13 cellular contexts compared by ENCODE assay signal in the genomic region with DNA sequence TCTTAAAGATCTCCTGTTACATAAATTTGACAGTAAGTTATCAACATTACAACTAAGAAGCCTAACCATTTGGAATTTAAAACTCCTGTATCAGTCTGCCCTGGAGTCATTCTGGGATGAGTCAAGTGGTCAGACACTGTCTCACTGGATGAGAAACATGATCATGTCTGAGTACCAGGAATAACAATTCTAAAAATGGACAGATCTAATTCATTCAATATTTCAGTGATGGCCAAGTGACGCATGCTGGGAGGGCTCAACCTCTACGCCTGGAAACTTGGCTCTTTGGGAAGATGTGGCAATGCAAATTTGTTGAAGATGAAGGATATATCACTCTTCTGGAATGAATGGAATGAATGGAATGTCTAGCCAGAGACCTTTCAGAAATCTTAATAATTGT.
A peak's percentile ranks its signal among the peaks of the same experiment; 100 is the strongest.
DNase-seq lines count a peak whose midpoint lies in the region; ATAC-seq and TF ChIP-seq lines count a peak whose summit lies in the region.
"Had no signal": no experiment of that assay in that cellular context is flagged by ENCODE, and none has a peak within 500 bp of the region (broad histone marks: within the 10 kb centered on the region; RNA-seq: fewer than 3 reads in every experiment).

No MANE protein-coding gene starts in this region.

- CTCF ChIA-PET in activated naive CD4-positive, alpha-beta T cell treated with anti-CD3 and anti-CD28 coated beads for 36 hours (lab: Charles Lee) = no interaction called here

- no peaks in the 10 kb centered on the region for H4K20me1 ChIP-seq in osteoblast (ENCODE audit: insufficient read depth, low read length)

- H3K27me3 ChIP-seq in RWPE2 (ENCODE audit: insufficient read depth, poor library complexity, severe bottlenecking) = no peaks in the 10 kb centered on the region
- no peaks in the 10 kb centered on the region for H3K27me3 ChIP-seq in osteoblast (ENCODE audit: insufficient read depth, low read length)
- H3K27me3 ChIP-seq: colonic mucosa, sigmoid colon had no signal

- H3K27ac ChIP-seq in RWPE2 (ENCODE audit: poor library complexity, severe bottlenecking) (peak overlapping the region; percentile 92), osteoblast (ENCODE audit: low read depth, low read length) (peak overlapping the region; percentile 78)
- H3K27ac ChIP-seq: colonic mucosa, sigmoid colon had no signal

- H3K9me3 ChIP-seq in RWPE2 (ENCODE audit: severe bottlenecking) (no peaks in the 10 kb centered on the region), osteoblast (ENCODE audit: low read depth, low read length) (peaks cover 2% of the 10 kb centered on the region)
- H3K9me3 ChIP-seq: colonic mucosa had no signal

- H3K36me3 Mint-ChIP-seq in activated naive CD4-positive, alpha-beta T cell treated with anti-CD3 and anti-CD28 coated beads for 36 hours (ENCODE audit: low read depth) = no peaks in the 10 kb centered on the region
- H3K36me3 Mint-ChIP-seq in naive thymus-derived CD8-positive, alpha-beta T cell = no peaks in the 10 kb centered on the region

- ATAC-seq in RWPE2 (ENCODE audit: low read depth) (peak; percentile 99), GM19397 (IDR thresholded peaks at IDR 0.05; ENCODE audit: unreplicated experiment) (no peak)
- ATAC-seq in naive thymus-derived CD8-positive, alpha-beta T cell = no peak
- ATAC-seq: T-helper 17 cell had no signal

- H3K9me3 Mint-ChIP-seq in activated naive CD4-positive, alpha-beta T cell treated with anti-CD3 and anti-CD28 coated beads for 36 hours = peaks cover 22% of the 10 kb centered on the region
- peaks cover 2 to 43% (median 17%) of the 10 kb centered on the region in 9 donors for H3K9me3 Mint-ChIP-seq in naive thymus-derived CD8-positive, alpha-beta T cell

- no peaks in the 10 kb centered on the region for H3K27me3 Mint-ChIP-seq in activated naive CD4-positive, alpha-beta T cell treated with anti-CD3 and anti-CD28 coated beads for 36 hours (ENCODE audit: low read depth)
- H3K27me3 Mint-ChIP-seq in naive thymus-derived CD8-positive, alpha-beta T cell = no peaks in the 10 kb centered on the region
- H3K27me3 Mint-ChIP-seq: T-helper 17 cell had no signal

- POLR2A ChIA-PET in naive thymus-derived CD8-positive, alpha-beta T cell (lab: Charles Lee) = no interaction called here

- no peak overlapping the region for H3K4me3 Mint-ChIP-seq in activated naive CD4-positive, alpha-beta T cell treated with anti-CD3 and anti-CD28 coated beads for 36 hours
- H3K4me3 Mint-ChIP-seq in naive thymus-derived CD8-positive, alpha-beta T cell = no peak overlapping the region
- H3K4me3 Mint-ChIP-seq: T-helper 17 cell had no signal

- H3K4me3 ChIP-seq in RWPE2 (ENCODE audit: severe bottlenecking) (no peak overlapping the region), osteoblast (ENCODE audit: insufficient read depth, low read length) (no peak overlapping the region)
- H3K4me3 ChIP-seq: colonic mucosa, sigmoid colon had no signal

- H3K4me1 ChIP-seq in RWPE2 (ENCODE audit: insufficient read depth, poor library complexity, severe bottlenecking) (peaks cover 24% of the 10 kb centered on the region), osteoblast (ENCODE audit: insufficient read depth, low read length) (peaks cover 3% of the 10 kb centered on the region)
- H3K4me1 ChIP-seq: colonic mucosa had no signal

- intact Hi-C loops in activated naive CD4-positive, alpha-beta T cell treated with anti-CD3 and anti-CD28 coated beads for 36 hours (cut with micrococcal nuclease) = no loop called here

- TF ChIP-seq CTCF in RWPE2 (IDR thresholded peaks at IDR 0.05; ENCODE audit: poor library complexity, severe bottlenecking) = no peak
- TF ChIP-seq CTCF in osteoblast (IDR thresholded peaks at IDR 0.05; ENCODE audit: extremely low read depth, low read depth, low read length) = no peak

- no peak overlapping the region for H3K4me2 ChIP-seq in osteoblast (ENCODE audit: insufficient read depth, low read length)

- H3K27ac Mint-ChIP-seq in activated naive CD4-positive, alpha-beta T cell treated with anti-CD3 and anti-CD28 coated beads for 36 hours = no peak overlapping the region
- no peak overlapping the region for H3K27ac Mint-ChIP-seq in naive thymus-derived CD8-positive, alpha-beta T cell
- H3K27ac Mint-ChIP-seq: T-helper 17 cell had no signal

- no peaks in the 10 kb centered on the region for H3K4me1 Mint-ChIP-seq in activated naive CD4-positive, alpha-beta T cell treated with anti-CD3 and anti-CD28 coated beads for 36 hours (ENCODE audit: low read depth)
- H3K4me1 Mint-ChIP-seq in naive thymus-derived CD8-positive, alpha-beta T cell = no peaks in the 10 kb centered on the region
- H3K4me1 Mint-ChIP-seq: T-helper 17 cell had no signal

- H3K36me3 ChIP-seq in RWPE2 (ENCODE audit: low read depth) = no peaks in the 10 kb centered on the region
- H3K36me3 ChIP-seq in osteoblast (ENCODE audit: insufficient read depth, low read length) = no peaks in the 10 kb centered on the region
- H3K36me3 ChIP-seq: colonic mucosa, sigmoid colon had no signal

- no peaks in the 10 kb centered on the region for H3K79me2 ChIP-seq in osteoblast (ENCODE audit: insufficient read depth, low read length)

- peak; percentile 99 for DNase-seq in EL
- DNase-seq in RWPE2 (ENCODE audit: low spot score) = peak; percentile 88
- DNase-seq in fibroblast of gingiva (ENCODE audit: low read depth) = peak; percentile 95
- DNase-seq in osteoblast (ENCODE audit: insufficient read length, low spot score, missing footprints) = peak; percentile 60
- no peak for DNase-seq in activated naive CD4-positive, alpha-beta T cell treated with anti-CD3 and anti-CD28 coated beads for 36 hours
- DNase-seq in GM19238 (ENCODE audit: insufficient read length, low spot score) = no peak
- DNase-seq in naive thymus-derived CD8-positive, alpha-beta T cell = no peak
- DNase-seq: activated T-cell treated with anti-CD3 and anti-CD28 coated beads, Interleukin-2, amount 50 U/mL, for 1 hour; colonic mucosa; NCI-H2171 treated with DMSO at 0.1 percent for 48 hours; sigmoid colon; T-helper 17 cell had no signal

- no peak overlapping the region for H2AFZ ChIP-seq in osteoblast (ENCODE audit: low read length)

Comparison
In these comparisons a context has a peak if more than half of its experiments do, and no peak if none do; other contexts are left out.
1. DNase-seq: peak in EL (single experiment), RWPE2 (single experiment), fibroblast of gingiva (single experiment) and osteoblast (single experiment); none in activated naive CD4-positive, alpha-beta T cell treated with anti-CD3 and anti-CD28 coated beads for 36 hours (single experiment), GM19238 (single experiment) and naive thymus-derived CD8-positive, alpha-beta T cell (0 of 10).